In genomic region chr17:81814748-81815645, GRCh38 we compare ENCODE assay signal across 1 cellular context.
TF ChIP-seq lines count a peak whose summit lies in the region.

No MANE protein-coding gene starts in this region.

TF ChIP-seq in HepG2, 621 proteins besides CTCF, POLR2A, EP300 and RAD21 (continued from another document):
- TF ChIP-seq ATF4 (CRISPR knock-in tag; IDR thresholded peaks at IDR 0.05) (peak in 1 of 2 experiments; percentile 81; a peak in 2 of 4 replicates), CAMTA2 (CRISPR knock-in tag; IDR thresholded peaks at IDR 0.05; ENCODE audit: borderline replicate concordance) (no peak), ZFY (CRISPR knock-in tag; IDR thresholded peaks at IDR 0.05) (peak; percentile 49; the same call in 1 of the 2 replicates), FOXK1 (CRISPR knock-in tag; IDR thresholded peaks at IDR 0.05; ENCODE audit: borderline replicate concordance, low read depth) (peak; percentile 15; the same call in 1 of the 2 replicates), ZNF563 (CRISPR knock-in tag; IDR thresholded peaks at IDR 0.05) (peak; percentile 74; the same call in 1 of the 2 replicates), ZNF337 (CRISPR knock-in tag; IDR thresholded peaks at IDR 0.05; ENCODE audit: borderline replicate concordance, low read depth) (no peak), TFDP1 (CRISPR knock-in tag; IDR thresholded peaks at IDR 0.05; ENCODE audit: borderline replicate concordance) (peak; percentile 80; the same call in 1 of the 2 replicates), ZNF431 (CRISPR knock-in tag; IDR thresholded peaks at IDR 0.05; ENCODE audit: borderline replicate concordance, low read depth) (no peak), ZBTB44 (CRISPR knock-in tag; IDR thresholded peaks at IDR 0.05) (no peak), MTA1 (CRISPR knock-in tag; IDR thresholded peaks at IDR 0.05; ENCODE audit: borderline replicate concordance) (peak; percentile 36; the same call in 1 of the 2 replicates), HNF4G (IDR thresholded peaks at IDR 0.05; ENCODE audit: borderline replicate concordance, low read depth, low read length) (no peak), HNF4G (CRISPR knock-in tag; IDR thresholded peaks at IDR 0.05; ENCODE audit: borderline replicate concordance, low read depth) (no peak), MYPOP (CRISPR knock-in tag; IDR thresholded peaks at IDR 0.05) (peak; percentile 68; the same call in 1 of the 2 replicates), RARA (CRISPR knock-in tag; IDR thresholded peaks at IDR 0.05) (peak; percentile 57), HMG20B (CRISPR knock-in tag; conservative IDR thresholded peaks at IDR 0.05) (0 out of 2 replicates have a peak, but pooled peaks have one; percentile 53), ZNF724P (CRISPR knock-in tag; IDR thresholded peaks at IDR 0.05; ENCODE audit: borderline replicate concordance) (peak; percentile 59; the same call in 1 of the 2 replicates), POGZ (CRISPR knock-in tag; IDR thresholded peaks at IDR 0.05) (no peak), CENPBD1 (CRISPR knock-in tag; IDR thresholded peaks at IDR 0.05; ENCODE audit: borderline replicate concordance, low read depth) (no peak)
